Comparison of ENCODE assay signal across 8 cellular contexts in genomic region chr15:67542192-67542461, GRCh38. TPM values are rescaled to one million over a fixed set of nuclear protein-coding genes. Genes with fewer than 3 reads are reported as not detected.
DNase-seq lines count a peak whose midpoint lies in the region; ATAC-seq and TF ChIP-seq lines count a peak whose summit lies in the region.

No MANE protein-coding gene starts in this region.

- H3K4me1 ChIP-seq in psoas muscle: peaks cover 12% of the 10 kb centered on the region

- H3K36me3 ChIP-seq in SU-DHL-6 (ENCODE audit: low read length): no peaks in the 10 kb centered on the region
- peaks cover 0 to 19% of the 10 kb centered on the region in 2 donors for H3K36me3 ChIP-seq in psoas muscle (ENCODE audit: insufficient read depth in 1 of 2, low read depth in 1 of 2)

- intact Hi-C loops in psoas muscle (cut with DNase I): loop anchor here in 1 of 2 donors (1.0 kb wide), 1 partner anchor 20 kb away; no protein-coding TSS in a partner anchor

- peaks cover 25% of the 10 kb centered on the region for H3F3A ChIP-seq in SU-DHL-6 (ENCODE audit: insufficient read depth)

- no peaks in the 10 kb centered on the region for H3K9me2 ChIP-seq in SU-DHL-6 (replicated peaks; ENCODE audit: insufficient read depth, low read length)

- H4K20me1 ChIP-seq in SU-DHL-6 (ENCODE audit: low read depth, low read length): no peaks in the 10 kb centered on the region

- no peak for ATAC-seq in psoas muscle
- no peak for ATAC-seq in HG03108 (IDR thresholded peaks at IDR 0.05; ENCODE audit: unreplicated experiment)

- H3K4me3 ChIP-seq in SU-DHL-6 (ENCODE audit: insufficient read depth, low read length, poor library complexity, severe bottlenecking) (peak overlapping the region; percentile 90), fibroblast of mammary gland (ENCODE audit: control insufficient read depth, low read depth, low read length) (peak overlapping the region; percentile 92), psoas muscle (peak overlapping the region; percentile 85)

- peak; percentile 1 for DNase-seq in activated T-cell treated with anti-CD3 and anti-CD28 coated beads for 4 hours
- no peak for DNase-seq in activated T-cell treated with anti-CD3 and anti-CD28 coated beads, Interleukin-2, amount 50 U/mL, for 48 hours
- DNase-seq in fibroblast of mammary gland (ENCODE audit: low read depth): no peak
- no peak for DNase-seq in psoas muscle
- DNase-seq in NCI-H524 treated with DMSO at 0.1 percent for 48 hours (lab: John Stamatoyannopoulos, UW): no peak
- no peak for DNase-seq in activated CD4-positive, CD25-positive, alpha-beta regulatory T cell treated with anti-CD3 and anti-CD28 coated beads, Interleukin-2, amount 50 U/mL, for 72 hours

- TF ChIP-seq CTCF in SU-DHL-6 (IDR thresholded peaks at IDR 0.05; ENCODE audit: insufficient read depth, low read length, poor library complexity, severe bottlenecking) (no peak), fibroblast of mammary gland (conservative IDR thresholded peaks at IDR 0.05; ENCODE audit: control insufficient read depth, insufficient read depth, low read depth, low read length) (no peak), psoas muscle (IDR thresholded peaks at IDR 0.05) (no peak)

- H3K4me2 ChIP-seq in SU-DHL-6 (ENCODE audit: low read depth, low read length, poor library complexity, severe bottlenecking): peak overlapping the region; percentile 61

- no peaks in the 10 kb centered on the region for H3K9me3 ChIP-seq in SU-DHL-6 (ENCODE audit: insufficient read depth, low read length)
- no peaks in the 10 kb centered on the region for H3K9me3 ChIP-seq in psoas muscle

- peak overlapping the region; percentile 83 for H2AFZ ChIP-seq in SU-DHL-6 (ENCODE audit: low read depth, low read length, severe bottlenecking)

- H3K27ac ChIP-seq in SU-DHL-6 (ENCODE audit: low read depth, low read length) (peak overlapping the region; percentile 78), psoas muscle (peak overlapping the region; percentile 90)

- peak overlapping the region; percentile 83 for H3K9ac ChIP-seq in SU-DHL-6 (ENCODE audit: low read length)

- WGBS in psoas muscle, 3 donors: 0 to 1% (median 0%) methylated on average over 11 of the region's 11 CpGs

- H3K27me3 ChIP-seq in SU-DHL-6 (ENCODE audit: low read length) (no peaks in the 10 kb centered on the region), psoas muscle (ENCODE audit: insufficient read depth in 3 of 3, low read length in 2 of 3) (no peaks in the 10 kb centered on the region)

- H3K79me2 ChIP-seq in SU-DHL-6 (ENCODE audit: insufficient read depth, low read length): no peaks in the 10 kb centered on the region

RNA-seq across cellular contexts. Expression of gene MAP2K5, which starts 0.4 kb away (rescaled TPM):
- total RNA-seq in psoas muscle: 10 to 100 TPM; 14.4 to 24.0 (median 17.8) TPM
- polyA plus RNA-seq in psoas muscle: 10 to 100 TPM in 1 of 3 donors, 1 to 10 TPM in 2; 9.8 to 16.5 (median 10.0) TPM

RNA-seq across cellular contexts. Expression of gene C15orf61, which starts 21.2 kb away (rescaled TPM):
- total RNA-seq in psoas muscle: 10 to 100 TPM; 11.2 to 20.9 (median 11.9) TPM
- 10 to 100 TPM in 1 of 3 donors, 1 to 10 TPM in 2; 6.9 to 10.3 (median 8.2) TPM for polyA plus RNA-seq in psoas muscle
